In genomic region chr17:16980813-16981731, GRCh38 we compare ENCODE assay signal across 10 cellular contexts. TPM values are rescaled to one million over a fixed set of nuclear protein-coding genes. Genes with fewer than 3 reads are reported as not detected.
DNase-seq lines count a peak whose midpoint lies in the region; ATAC-seq lines count a peak whose summit lies in the region.
"Had no signal": no experiment of that assay in that cellular context is flagged by ENCODE, and none has a peak within 500 bp of the region (broad histone marks: within the 10 kb centered on the region; RNA-seq: fewer than 3 reads in every experiment).

No MANE protein-coding gene starts in this region.

- peak overlapping the region; percentile 20; the same call in 1 of the 2 replicates for H3K4me3 ChIP-seq in GM08714 (ENCODE audit: low read length)

- H3K4me1 Mint-ChIP-seq in activated T-cell treated with anti-CD3 and anti-CD28 coated beads, Interleukin-2, amount 50 U/mL, for 4 hours (ENCODE audit: low read depth) = peaks cover 6% of the 10 kb centered on the region
- H3K4me1 Mint-ChIP-seq: immature natural killer cell had no signal

- DNase-seq in NAMALWA (ENCODE audit: low spot score) (peak; percentile 76), kidney glomerular epithelial cell (lab: John Stamatoyannopoulos, UW) (peak; percentile 26), GF-D8 (lab: John Stamatoyannopoulos, UW) (no peak)
- no peak for DNase-seq in activated T-cell treated with anti-CD3 and anti-CD28 coated beads, Interleukin-2, amount 50 U/mL, for 4 hours
- DNase-seq: immature natural killer cell had no signal

- ATAC-seq in GM21423 (IDR thresholded peaks at IDR 0.05; ENCODE audit: unreplicated experiment) = peak; percentile 41
- ATAC-seq in HG02870 (IDR thresholded peaks at IDR 0.05; ENCODE audit: unreplicated experiment) = no peak
- no peak for ATAC-seq in activated T-cell treated with anti-CD3 and anti-CD28 coated beads, Interleukin-2, amount 50 U/mL, for 4 hours
- no peak for ATAC-seq in HG03095 (IDR thresholded peaks at IDR 0.05; ENCODE audit: unreplicated experiment)

- no peak overlapping the region for H3K4me3 Mint-ChIP-seq in activated T-cell treated with anti-CD3 and anti-CD28 coated beads, Interleukin-2, amount 50 U/mL, for 4 hours
- H3K4me3 Mint-ChIP-seq: immature natural killer cell had no signal

- H3K36me3 Mint-ChIP-seq in activated T-cell treated with anti-CD3 and anti-CD28 coated beads, Interleukin-2, amount 50 U/mL, for 4 hours (ENCODE audit: insufficient read depth) = no peaks in the 10 kb centered on the region
- H3K36me3 Mint-ChIP-seq: immature natural killer cell had no signal

- H3K27me3 Mint-ChIP-seq in activated T-cell treated with anti-CD3 and anti-CD28 coated beads, Interleukin-2, amount 50 U/mL, for 4 hours (ENCODE audit: low read depth) = no peaks in the 10 kb centered on the region

- H3K9me3 Mint-ChIP-seq in activated T-cell treated with anti-CD3 and anti-CD28 coated beads, Interleukin-2, amount 50 U/mL, for 4 hours = no peaks in the 10 kb centered on the region
- H3K9me3 Mint-ChIP-seq: immature natural killer cell had no signal

RNA-seq across cellular contexts. Expression of gene TNFRSF13B, which starts 9.2 kb away (rescaled TPM):
- total RNA-seq in activated T-cell treated with anti-CD3 and anti-CD28 coated beads, Interleukin-2, amount 50 U/mL, for 4 hours = under 1 TPM in 1 of 3 donors, not detected in 2; 0.30 TPM
- total RNA-seq: cerebellum had no signal

Comparison
In these comparisons a context has a peak if more than half of its experiments do, and no peak if none do; other contexts are left out.
1. DNase-seq: peak in NAMALWA (single experiment) and kidney glomerular epithelial cell (single experiment); none in GF-D8 (single experiment) and activated T-cell treated with anti-CD3 and anti-CD28 coated beads, Interleukin-2, amount 50 U/mL, for 4 hours (single experiment).